Comparison of ENCODE assay signal across 8 cellular contexts in genomic region chr20:41340327-41341055, GRCh38. TPM values are rescaled to one million over a fixed set of nuclear protein-coding genes. Genes with fewer than 3 reads are reported as not detected.
DNase-seq lines count a peak whose midpoint lies in the region; ATAC-seq and TF ChIP-seq lines count a peak whose summit lies in the region.

LPIN3 (plus strand) TSS chr20:41340821; CDS start chr20:41345804, 4,983 bp downstream.

- H3K27me3 ChIP-seq in CD4-positive, alpha-beta memory T cell (ENCODE audit: insufficient read depth, low read length): no peaks in the 10 kb centered on the region
- no peaks in the 10 kb centered on the region for H3K27me3 ChIP-seq in HAP-1 (ENCODE audit: low read depth)
- peaks cover 9% of the 10 kb centered on the region for H3K27me3 ChIP-seq in ectodermal cell (ENCODE audit: control insufficient read depth, insufficient read depth, low read length, poor library complexity, severe bottlenecking)

- H3K9me3 ChIP-seq in CD4-positive, alpha-beta memory T cell (ENCODE audit: control insufficient read depth in 1 of 2, low read length in 2 of 2): no peaks in the 10 kb centered on the region
- no peaks in the 10 kb centered on the region for H3K9me3 ChIP-seq in HAP-1
- H3K9me3 ChIP-seq in ectodermal cell (ENCODE audit: control insufficient read depth, low read length): no peaks in the 10 kb centered on the region

- ATAC-seq in GM18858 (IDR thresholded peaks at IDR 0.05; ENCODE audit: unreplicated experiment): no peak

- H3K4me1 Mint-ChIP-seq in CD4-positive, alpha-beta memory T cell: peaks cover 5 to 13% (median 8%) of the 10 kb centered on the region in 4 donors
- peaks cover 18% of the 10 kb centered on the region for H3K4me1 Mint-ChIP-seq in activated CD4-positive, alpha-beta T cell treated with anti-CD3 and anti-CD28 coated beads, Interleukin-2, amount 10 ng/mL, durations not matched to agents 7 days and 5 days

- TF ChIP-seq POLR2A in lower leg skin (IDR thresholded peaks at IDR 0.05): no peak

- no peak within 1 kb of the TSS for H3K27ac ChIP-seq in CD4-positive, alpha-beta memory T cell (ENCODE audit: low read depth, low read length)
- H3K27ac ChIP-seq in ectodermal cell (ENCODE audit: insufficient read depth, low read depth, low read length, poor library complexity, severe bottlenecking): no peak within 1 kb of the TSS

- 6 to 7% methylated on average over 32 to 33 of the region's 33 CpGs for WGBS in ectodermal cell, 2 experiments
- WGBS in lower leg skin, 2 donors: 7 to 9% methylated on average over 33 of the region's 33 CpGs

- no peaks in the 10 kb centered on the region for H3K36me3 ChIP-seq in CD4-positive, alpha-beta memory T cell (ENCODE audit: insufficient read depth, low read length)
- H3K36me3 ChIP-seq in HAP-1 (replicated peaks): no peaks in the 10 kb centered on the region
- H3K36me3 ChIP-seq in ectodermal cell (ENCODE audit: control insufficient read depth, insufficient read depth, low read length): no peaks in the 10 kb centered on the region

- POLR2A ChIA-PET in CD4-positive, alpha-beta memory T cell (lab: Charles Lee; ENCODE audit: partially characterized antibody): no interaction called here
- POLR2A ChIA-PET in activated CD4-positive, alpha-beta T cell treated with anti-CD3 and anti-CD28 coated beads, Interleukin-2, amount 10 ng/mL, durations not matched to agents 7 days and 5 days (lab: Charles Lee): no interaction called here

- peak; percentile 21 to 51 (median 33) for DNase-seq in CD4-positive, alpha-beta memory T cell
- DNase-seq in HAP-1 (ENCODE audit: low spot score in 2 of 2) (peak; percentile 85 to 96), NCI-H460 (ENCODE audit: extremely low read depth, low read depth) (peak; percentile 86), lower leg skin (ENCODE audit: low spot score in 2 of 2) (peak; percentile 92 to 98)
- peak; percentile 70 for DNase-seq in activated CD4-positive, alpha-beta T cell treated with anti-CD3 and anti-CD28 coated beads, Interleukin-2, amount 10 ng/mL, durations not matched to agents 7 days and 5 days
- peak; percentile 40 to 53 for DNase-seq in stimulated activated CD4-positive, alpha-beta T cell treated with anti-CD3 and anti-CD28 coated beads, Interleukin-4, amount 100 ng/mL, for 4 hours

- peak within 1 kb of the TSS; percentile 60 to 85 (median 78) for H3K4me3 Mint-ChIP-seq in CD4-positive, alpha-beta memory T cell
- peak within 1 kb of the TSS; percentile 74 for H3K4me3 Mint-ChIP-seq in activated CD4-positive, alpha-beta T cell treated with anti-CD3 and anti-CD28 coated beads, Interleukin-2, amount 10 ng/mL, durations not matched to agents 7 days and 5 days

- intact Hi-C loops in CD4-positive, alpha-beta memory T cell (cut with micrococcal nuclease): loop anchor here (1.0 to 2.0 kb wide), 7 partner anchors 24 to 372 kb away; partner anchors contain the start of gene ZHX3
- intact Hi-C loops in lower leg skin (cut with DNase I; ENCODE audit: low total_unique reads): loop anchor here (5.0 kb wide), 2 partner anchors 168 to 227 kb away; no protein-coding TSS in a partner anchor

- peaks cover 1 to 7% of the 10 kb centered on the region in 2 donors for H3K27me3 Mint-ChIP-seq in CD4-positive, alpha-beta memory T cell
- H3K27me3 Mint-ChIP-seq in activated CD4-positive, alpha-beta T cell treated with anti-CD3 and anti-CD28 coated beads, Interleukin-2, amount 10 ng/mL, durations not matched to agents 7 days and 5 days: peaks cover 9% of the 10 kb centered on the region

- H3K4me1 ChIP-seq in CD4-positive, alpha-beta memory T cell (ENCODE audit: insufficient read depth, low read length): peaks cover 10% of the 10 kb centered on the region
- H3K4me1 ChIP-seq in HAP-1 (peaks cover 13% of the 10 kb centered on the region), ectodermal cell (ENCODE audit: control insufficient read depth, insufficient read depth, low read length) (peaks cover 4% of the 10 kb centered on the region)

- CTCF ChIA-PET in CD4-positive, alpha-beta memory T cell (lab: Charles Lee; ENCODE audit: partially characterized antibody): interaction anchor here (0.7 to 8.7 kb wide), 15 partner anchors 10 to 377 kb away, joined by 3 to 102 read pairs (median 6); no protein-coding TSS in a partner anchor
- CTCF ChIA-PET in activated CD4-positive, alpha-beta T cell treated with anti-CD3 and anti-CD28 coated beads, Interleukin-2, amount 10 ng/mL, durations not matched to agents 7 days and 5 days (lab: Charles Lee): interaction anchor here (0.7 to 4.0 kb wide), 7 partner anchors 9 to 373 kb away, joined by 3 to 24 read pairs (median 3); no protein-coding TSS in a partner anchor

- H3K9me3 Mint-ChIP-seq in CD4-positive, alpha-beta memory T cell: no peaks in the 10 kb centered on the region
- no peaks in the 10 kb centered on the region for H3K9me3 Mint-ChIP-seq in activated CD4-positive, alpha-beta T cell treated with anti-CD3 and anti-CD28 coated beads, Interleukin-2, amount 10 ng/mL, durations not matched to agents 7 days and 5 days

- H3K36me3 Mint-ChIP-seq in CD4-positive, alpha-beta memory T cell: no peaks in the 10 kb centered on the region
- H3K36me3 Mint-ChIP-seq in activated CD4-positive, alpha-beta T cell treated with anti-CD3 and anti-CD28 coated beads, Interleukin-2, amount 10 ng/mL, durations not matched to agents 7 days and 5 days (ENCODE audit: low read depth): no peaks in the 10 kb centered on the region

- in situ Hi-C loops in HAP-1 (cut with MboI; ENCODE audit: low sequenced_read_pairs): loop anchor here (5.0 to 10.0 kb wide), 2 partner anchors 163 to 376 kb away; no protein-coding TSS in a partner anchor

- H3K27ac Mint-ChIP-seq in CD4-positive, alpha-beta memory T cell: peak within 1 kb of the TSS in 4 of 7 donors; percentile 18 to 62 (median 39)
- peak within 1 kb of the TSS; percentile 69 for H3K27ac Mint-ChIP-seq in activated CD4-positive, alpha-beta T cell treated with anti-CD3 and anti-CD28 coated beads, Interleukin-2, amount 10 ng/mL, durations not matched to agents 7 days and 5 days

- no peak for TF ChIP-seq CTCF in lower leg skin (IDR thresholded peaks at IDR 0.05)

- peak within 1 kb of the TSS in 1 of 2 donors; percentile 24 for H3K4me3 ChIP-seq in CD4-positive, alpha-beta memory T cell (ENCODE audit: low read length in 2 of 2)
- H3K4me3 ChIP-seq in HAP-1: peak within 1 kb of the TSS; percentile 33
- peak within 1 kb of the TSS; percentile 40 for H3K4me3 ChIP-seq in ectodermal cell (ENCODE audit: insufficient read depth, low read depth, low read length)
- peak within 1 kb of the TSS; percentile 10 for H3K4me3 ChIP-seq in lower leg skin (ENCODE audit: low read depth, poor library complexity, severe bottlenecking)

RNA-seq across cellular contexts. Expression of gene LPIN3, which starts in this region (rescaled TPM):
- under 1 TPM; 0.11 to 0.17 TPM for total RNA-seq in CD4-positive, alpha-beta memory T cell
- not detected for polyA plus RNA-seq in CD4-positive, alpha-beta memory T cell
- 6.8 and 7.6 TPM in 2 replicates for total RNA-seq in NCI-H460 (2014; rRNA removed; shearing (Covaris generic))
- 116 and 132 TPM in 2 replicates for polyA plus RNA-seq in NCI-H460 (2014; cell fraction: nucleus; rRNA removed)
- 1 to 10 TPM; 4.3 to 4.6 TPM for total RNA-seq in activated CD4-positive, alpha-beta T cell treated with anti-CD3 and anti-CD28 coated beads, Interleukin-2, amount 10 ng/mL, durations not matched to agents 7 days and 5 days
- polyA plus RNA-seq in ectodermal cell (2013, experiment 1 of 4): 12.1 TPM
- 10.4 TPM for polyA plus RNA-seq in ectodermal cell (2013, experiment 2 of 4)
- 9.3 TPM for polyA plus RNA-seq in ectodermal cell (2013, experiment 3 of 4)
- 9.4 TPM for polyA plus RNA-seq in ectodermal cell (2013, experiment 4 of 4)
- total RNA-seq in lower leg skin: 100 to 1,000 TPM in 1 of 4 donors, 10 to 100 TPM in 3; 53.3 to 135 (median 66.6) TPM

Comparison
In these comparisons a context has a peak if more than half of its experiments do, and no peak if none do; other contexts are left out.
1. Peak in DNase-seq in CD4-positive, alpha-beta memory T cell; RNA of the gene not detected or under 1 TPM.
2. DNase-seq: peak in every context shown above with its lines; median percentile 95 in lower leg skin; 90 in HAP-1; 86 in NCI-H460; 70 in activated CD4-positive, alpha-beta T cell treated with anti-CD3 and anti-CD28 coated beads, Interleukin-2, amount 10 ng/mL, durations not matched to agents 7 days and 5 days; 46 in stimulated activated CD4-positive, alpha-beta T cell treated with anti-CD3 and anti-CD28 coated beads, Interleukin-4, amount 100 ng/mL, for 4 hours; 33 in CD4-positive, alpha-beta memory T cell.